25 cellular contexts compared by ENCODE assay signal in the genomic region with DNA sequence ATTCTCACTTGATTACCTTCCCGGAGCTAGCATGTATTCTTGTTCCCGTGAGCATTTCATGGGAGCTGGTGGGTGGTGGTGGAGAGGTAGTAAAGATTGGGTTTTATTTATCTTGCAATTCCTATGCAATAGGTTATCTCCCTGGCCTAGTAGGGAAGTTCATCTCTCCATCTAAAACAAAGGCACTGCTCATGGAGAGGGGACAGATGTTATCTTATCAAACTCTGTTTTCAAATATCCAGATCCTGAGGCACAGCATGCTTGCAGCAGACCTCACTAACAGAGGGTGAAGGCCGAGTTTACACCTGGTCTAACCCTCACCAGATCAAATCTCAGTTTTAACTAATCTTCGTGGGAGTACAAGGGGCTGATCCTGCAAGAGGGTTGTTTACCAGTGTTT.
"Had no signal": no experiment of that assay in that cellular context is flagged by ENCODE, and none has a peak within 500 bp of the region (broad histone marks: within the 10 kb centered on the region; RNA-seq: fewer than 3 reads in every experiment).

No MANE protein-coding gene starts in this region.

- H3K27me3 ChIP-seq: ascending aorta, body of pancreas had no signal

- H3K27me3 Mint-ChIP-seq: activated B cell treated with CpG ODN at 0.5 μM for 24 hours; activated CD4-positive, alpha-beta T cell treated with anti-CD3 and anti-CD28 coated beads, Interleukin-2, amount 10 ng/mL, durations not matched to agents 24 days and 14 days; activated naive CD8-positive, alpha-beta T cell treated with anti-CD3 and anti-CD28 coated beads, Interleukin-2, amount 50 U/mL, for 24 hours; central memory CD8-positive, alpha-beta T cell; IgD-negative memory B cell had no signal

- ATAC-seq: activated naive CD4-positive, alpha-beta T cell treated with anti-CD3 and anti-CD28 coated beads, Interleukin-2, amount 50 U/mL, for 72 hours; activated naive CD8-positive, alpha-beta T cell treated with anti-CD3 and anti-CD28 coated beads, Interleukin-2, amount 50 U/mL, for 24 hours; activated T-cell treated with anti-CD3 and anti-CD28 coated beads, Interleukin-2, amount 50 U/mL, for 4 hours; body of pancreas; PC-3 had no signal

- H3K4me1 Mint-ChIP-seq: activated CD4-positive, alpha-beta T cell treated with anti-CD3 and anti-CD28 coated beads, Interleukin-2, amount 10 ng/mL, durations not matched to agents 24 days and 14 days; activated naive CD8-positive, alpha-beta T cell treated with anti-CD3 and anti-CD28 coated beads, Interleukin-2, amount 50 U/mL, for 24 hours; central memory CD8-positive, alpha-beta T cell had no signal

- H3K9me3 ChIP-seq: ascending aorta, body of pancreas had no signal

- H3K9me3 Mint-ChIP-seq: activated B cell treated with CpG ODN at 0.5 μM for 24 hours; activated CD4-positive, alpha-beta T cell treated with anti-CD3 and anti-CD28 coated beads, Interleukin-2, amount 10 ng/mL, durations not matched to agents 24 days and 14 days; activated naive CD4-positive, alpha-beta T cell treated with anti-CD3 and anti-CD28 coated beads, Interleukin-2, amount 50 U/mL, for 72 hours; activated naive CD8-positive, alpha-beta T cell treated with anti-CD3 and anti-CD28 coated beads, Interleukin-2, amount 50 U/mL, for 24 hours; activated T-cell treated with anti-CD3 and anti-CD28 coated beads, Interleukin-2, amount 50 U/mL, for 4 hours; central memory CD8-positive, alpha-beta T cell; IgD-negative memory B cell had no signal

- H3K27ac Mint-ChIP-seq: activated B cell treated with CpG ODN at 0.5 μM for 24 hours; activated CD4-positive, alpha-beta T cell treated with anti-CD3 and anti-CD28 coated beads, Interleukin-2, amount 10 ng/mL, durations not matched to agents 24 days and 14 days; activated naive CD4-positive, alpha-beta T cell treated with anti-CD3 and anti-CD28 coated beads, Interleukin-2, amount 50 U/mL, for 72 hours; activated naive CD8-positive, alpha-beta T cell treated with anti-CD3 and anti-CD28 coated beads, Interleukin-2, amount 50 U/mL, for 24 hours had no signal

- H3K27ac ChIP-seq: ascending aorta, body of pancreas had no signal

- H3K4me3 Mint-ChIP-seq: activated B cell treated with CpG ODN at 0.5 μM for 24 hours; activated CD4-positive, alpha-beta T cell treated with anti-CD3 and anti-CD28 coated beads, Interleukin-2, amount 10 ng/mL, durations not matched to agents 24 days and 14 days; activated naive CD8-positive, alpha-beta T cell treated with anti-CD3 and anti-CD28 coated beads, Interleukin-2, amount 50 U/mL, for 24 hours; activated T-cell treated with anti-CD3 and anti-CD28 coated beads, Interleukin-2, amount 50 U/mL, for 4 hours; central memory CD8-positive, alpha-beta T cell; IgD-negative memory B cell had no signal

- H3K4me3 ChIP-seq: ascending aorta, body of pancreas had no signal

- H3K36me3 Mint-ChIP-seq: activated naive CD4-positive, alpha-beta T cell treated with anti-CD3 and anti-CD28 coated beads, Interleukin-2, amount 50 U/mL, for 72 hours had no signal

- DNase-seq: activated B cell treated with CpG ODN at 0.5 μM for 24 hours; activated CD4-positive, alpha-beta T cell treated with anti-CD3 and anti-CD28 coated beads for 1 hour; activated CD4-positive, alpha-beta T cell treated with anti-CD3 and anti-CD28 coated beads, Interleukin-2, amount 10 ng/mL, durations not matched to agents 24 days and 14 days; activated CD4-positive, alpha-beta T cell treated with anti-CD3 and anti-CD28 coated beads, Interleukin-2, amount 50 U/mL, for 48 hours; activated effector memory CD4-positive, alpha-beta T cell treated with anti-CD3 and anti-CD28 coated beads, Interleukin-2, amount 50 U/mL, for 16 hours; activated naive CD4-positive, alpha-beta T cell treated with Interleukin-2 at 50 U/mL for 16 hours; activated naive CD8-positive, alpha-beta T cell treated with anti-CD3 and anti-CD28 coated beads, Interleukin-2, amount 50 U/mL, for 24 hours; activated T-cell treated with anti-CD3 and anti-CD28 coated beads, Interleukin-2, amount 50 U/mL, for 4 hours; amniotic stem cell; body of pancreas; KG1; NCI-H1092; NCI-H1417 treated with DMSO at 0.1 percent for 48 hours; NCI-H1694; NCI-H2029; NCI-H2107; NCI-H2171 treated with DMSO at 0.1 percent for 48 hours; NCI-H226; NCI-H526 treated with DMSO at 0.1 percent for 48 hours; PC-3; SHP77 treated with DMSO at 0.1 percent for 48 hours had no signal

- H3K4me1 ChIP-seq: ascending aorta, body of pancreas had no signal
